ENCODE assay signal across 1 cellular context in the genomic region with DNA sequence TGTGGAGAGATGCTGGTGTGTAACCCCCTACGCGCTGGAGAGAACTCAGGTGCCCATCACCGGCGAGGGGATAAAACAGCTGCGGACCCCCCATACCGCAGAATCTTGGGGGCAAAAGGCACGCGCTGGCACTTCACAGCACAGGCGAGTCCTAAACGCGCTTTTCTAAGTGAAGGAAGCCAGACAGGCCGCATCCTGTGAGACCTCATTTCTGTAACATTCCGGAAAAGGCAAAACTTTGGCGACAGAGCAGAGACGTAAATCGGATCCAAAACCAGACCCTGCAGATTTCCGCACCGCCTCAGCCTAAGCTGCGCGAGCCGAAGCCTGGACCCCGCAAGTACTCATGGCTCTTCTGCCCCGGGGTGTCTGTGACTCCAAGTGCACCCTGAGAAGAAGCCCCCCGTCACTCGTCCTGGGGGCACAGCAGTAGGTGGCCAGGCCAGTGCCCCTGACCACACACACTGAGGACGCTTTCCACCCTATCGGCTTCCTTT.
TF ChIP-seq lines count a peak whose summit lies in the region.

No MANE protein-coding gene starts in this region.

TF ChIP-seq in endothelial cell of umbilical vein, 7 proteins besides CTCF, POLR2A, EP300 and RAD21:
- no peak for TF ChIP-seq FOS (IDR thresholded peaks at IDR 0.05; ENCODE audit: borderline replicate concordance, insufficient read depth, low read length)
- TF ChIP-seq POLR2AphosphoS5 (IDR thresholded peaks at IDR 0.05; ENCODE audit: insufficient read depth, low read depth, low read length) = no peak
- no peak for TF ChIP-seq JUN (IDR thresholded peaks at IDR 0.05; ENCODE audit: borderline replicate concordance, insufficient read depth, insufficient read length, low read depth)
- TF ChIP-seq MYC (IDR thresholded peaks at IDR 0.05; ENCODE audit: low read depth, low read length) = no peak
- no peak for TF ChIP-seq EZH2 (IDR thresholded peaks at IDR 0.05; ENCODE audit: borderline replicate concordance, low read depth, low read length, severe bottlenecking)
- no peak for TF ChIP-seq GATA2 (IDR thresholded peaks at IDR 0.05; ENCODE audit: insufficient read depth, insufficient read length, low read depth, low read length)
- TF ChIP-seq, protein P1, sequence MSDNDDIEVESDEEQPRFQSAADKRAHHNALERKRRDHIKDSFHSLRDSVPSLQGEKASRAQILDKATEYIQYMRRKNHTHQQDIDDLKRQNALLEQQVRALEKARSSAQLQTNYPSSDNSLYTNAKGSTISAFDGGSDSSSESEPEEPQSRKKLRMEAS (IDR thresholded peaks at IDR 0.05; ENCODE audit: insufficient read depth, insufficient read length) = no peak
